ENCODE assay signal across 13 cellular contexts in genomic region chr14:102499401-102500189, GRCh38. TPM values are rescaled to one million over a fixed set of nuclear protein-coding genes. Genes with fewer than 3 reads are reported as not detected.
DNase-seq lines count a peak whose midpoint lies in the region; ATAC-seq and TF ChIP-seq lines count a peak whose summit lies in the region.
"Had no signal": no experiment of that assay in that cellular context is flagged by ENCODE, and none has a peak within 500 bp of the region (broad histone marks: within the 10 kb centered on the region; RNA-seq: fewer than 3 reads in every experiment).

No MANE protein-coding gene starts in this region.

- no peaks in the 10 kb centered on the region for H3K27me3 Mint-ChIP-seq in T-cell
- H3K27me3 Mint-ChIP-seq: activated CD4-positive, alpha-beta T cell treated with anti-CD3 and anti-CD28 coated beads, Interleukin-2, amount 10 ng/mL, durations not matched to agents 24 days and 14 days had no signal

- no peak overlapping the region for H3K4me3 Mint-ChIP-seq in T-cell
- H3K4me3 Mint-ChIP-seq: activated CD4-positive, alpha-beta T cell treated with anti-CD3 and anti-CD28 coated beads, Interleukin-2, amount 10 ng/mL, durations not matched to agents 24 days and 14 days had no signal

- H3K9me3 ChIP-seq in duodenal mucosa (ENCODE audit: control insufficient read depth in 1 of 2, low read length in 2 of 2), result no peaks in the 10 kb centered on the region
- H3K9me3 ChIP-seq in lung (ENCODE audit: control insufficient read depth in 2 of 2, insufficient read depth in 1 of 2, low read length in 1 of 2), result no peaks in the 10 kb centered on the region
- H3K9me3 ChIP-seq in suprapubic skin, result no peaks in the 10 kb centered on the region
- no peaks in the 10 kb centered on the region for H3K9me3 ChIP-seq in tibial artery

- ATAC-seq in T-cell (replicated peaks in 1 of 4) (no peak), lung (ENCODE audit: insufficient read depth, low FRiP score) (no peak), GM18873 (IDR thresholded peaks at IDR 0.05; ENCODE audit: low FRiP score, unreplicated experiment) (no peak)
- ATAC-seq: HCT116 had no signal

- H3K27ac ChIP-seq in duodenal mucosa (ENCODE audit: low read depth, low read length), result peak overlapping the region; percentile 64
- peak overlapping the region; percentile 88 to 90 for H3K27ac ChIP-seq in lung (ENCODE audit: low read depth in 1 of 2, low read length in 1 of 2)
- peak overlapping the region; percentile 85 for H3K27ac ChIP-seq in suprapubic skin
- peak overlapping the region in 1 of 2 donors; percentile 57 for H3K27ac ChIP-seq in tibial artery
- H3K27ac ChIP-seq: neural progenitor cell had no signal

- 80 to 86% methylated on average over 24 of the region's 24 CpGs for WGBS in lung, 2 donors
- WGBS in suprapubic skin, result 77% methylated on average over 15 of the region's 24 CpGs

- H3K27ac Mint-ChIP-seq in T-cell, result peak overlapping the region; percentile 31 to 74
- H3K27ac Mint-ChIP-seq: neural progenitor cell had no signal

- POLR2A ChIA-PET in T-cell (lab: Charles Lee), result no interaction called here

- CTCF ChIA-PET in T-cell (lab: Charles Lee), result interaction anchor here in 1 of 2 donors (0.6 kb wide), 1 partner anchor 26 kb away, joined by 3 read pairs; no protein-coding TSS in a partner anchor

- peak overlapping the region in 1 of 2 donors; percentile 51 for H3K9ac ChIP-seq in duodenal mucosa (ENCODE audit: low read depth in 1 of 2, low read length in 2 of 2)
- H3K9ac ChIP-seq: neural progenitor cell had no signal

- no peak for DNase-seq in T-cell
- no peak for DNase-seq in lung (ENCODE audit: low spot score)
- no peak for DNase-seq in suprapubic skin (ENCODE audit: low spot score in 2 of 2)
- DNase-seq in KBM-7, result no peak
- no peak for DNase-seq in pons (ENCODE audit: low spot score)
- DNase-seq in tibial artery, result no peak
- DNase-seq: activated naive CD4-positive, alpha-beta T cell treated with Interleukin-2 at 50 U/mL for 16 hours; NCI-H345 had no signal

- H3K9me3 Mint-ChIP-seq in T-cell, result no peaks in the 10 kb centered on the region
- H3K9me3 Mint-ChIP-seq: activated CD4-positive, alpha-beta T cell treated with anti-CD3 and anti-CD28 coated beads, Interleukin-2, amount 10 ng/mL, durations not matched to agents 24 days and 14 days; neural progenitor cell had no signal

- H3K4me3 ChIP-seq in duodenal mucosa (ENCODE audit: low read depth in 1 of 2, low read length in 2 of 2) (no peak overlapping the region), lung (no peak overlapping the region), suprapubic skin (no peak overlapping the region), tibial artery (no peak overlapping the region)
- H3K4me3 ChIP-seq: neural progenitor cell had no signal

- TF ChIP-seq CTCF in lung (IDR thresholded peaks at IDR 0.05; ENCODE audit: control extremely low read depth, extremely low read depth), result no peak
- no peak for TF ChIP-seq CTCF in suprapubic skin (IDR thresholded peaks at IDR 0.05)
- no peak for TF ChIP-seq CTCF in tibial artery (IDR thresholded peaks at IDR 0.05)

- H3K36me3 Mint-ChIP-seq in T-cell, result peaks cover 15% of the 10 kb centered on the region

- H3K4me1 Mint-ChIP-seq in T-cell, result peaks cover 0 to 12% (median 10%) of the 10 kb centered on the region in 3 donors

- peaks cover 11 to 19% of the 10 kb centered on the region in 2 donors for H3K4me1 ChIP-seq in duodenal mucosa (ENCODE audit: control insufficient read depth in 1 of 2, insufficient read depth in 2 of 2, low read length in 2 of 2)
- H3K4me1 ChIP-seq in lung (ENCODE audit: control insufficient read depth in 2 of 2, insufficient read depth in 2 of 2, low read length in 2 of 2), result peaks cover 3 to 5% of the 10 kb centered on the region in 2 donors
- H3K4me1 ChIP-seq in suprapubic skin, result peaks cover 30% of the 10 kb centered on the region
- H3K4me1 ChIP-seq in tibial artery, result no peaks in the 10 kb centered on the region
- H3K4me1 ChIP-seq: neural progenitor cell had no signal

- TF ChIP-seq POLR2A in suprapubic skin (IDR thresholded peaks at IDR 0.05), result no peak

- peaks cover 0 to 25% of the 10 kb centered on the region in 2 donors for H3K36me3 ChIP-seq in duodenal mucosa (ENCODE audit: control insufficient read depth in 1 of 2, insufficient read depth in 2 of 2, low read length in 2 of 2)
- H3K36me3 ChIP-seq in lung (ENCODE audit: control insufficient read depth in 2 of 2, insufficient read depth in 2 of 2, low read length in 2 of 2), result peaks cover 0 to 19% of the 10 kb centered on the region in 2 donors
- peaks cover 30% of the 10 kb centered on the region for H3K36me3 ChIP-seq in suprapubic skin
- H3K36me3 ChIP-seq in tibial artery, result peaks cover 12 to 56% (median 22%) of the 10 kb centered on the region in 3 donors
- H3K36me3 ChIP-seq: neural progenitor cell had no signal

- TF ChIP-seq EP300 in suprapubic skin (IDR thresholded peaks at IDR 0.05), result no peak

- intact Hi-C loops in tibial artery (cut with DNase I; ENCODE audit: low total_unique reads), result no loop called here

- in situ Hi-C loops in KBM-7 (cut with MboI; ENCODE audit: low pct_unique_long_range_greater_than_20kb, low sequenced_read_pairs), result no loop called here

- no peaks in the 10 kb centered on the region for H3K27me3 ChIP-seq in duodenal mucosa (ENCODE audit: control insufficient read depth in 1 of 2, insufficient read depth in 2 of 2, low read length in 2 of 2)
- H3K27me3 ChIP-seq in lung (ENCODE audit: control insufficient read depth, insufficient read depth), result no peaks in the 10 kb centered on the region
- H3K27me3 ChIP-seq in suprapubic skin, result no peaks in the 10 kb centered on the region
- no peaks in the 10 kb centered on the region for H3K27me3 ChIP-seq in tibial artery
- H3K27me3 ChIP-seq: neural progenitor cell had no signal

RNA-seq across cellular contexts. Expression of gene ANKRD9, which starts 10.0 kb away (rescaled TPM):
- total RNA-seq in T-cell (1 to 10 TPM; 1.9 to 3.2 (median 2.4) TPM), lung (10 to 100 TPM in 1 of 2 donors, 1 to 10 TPM in 1; 4.4 to 21.3 TPM), suprapubic skin (10 to 100 TPM; 48.4 to 60.1 (median 54.4) TPM)
- polyA plus RNA-seq in lung, result 1 to 10 TPM; 7.9 to 8.7 TPM
